8 cellular contexts compared by ENCODE assay signal in genomic region chr17:49230636-49231562, GRCh38. TPM values are rescaled to one million over a fixed set of nuclear protein-coding genes. Genes with fewer than 3 reads are reported as not detected.
DNase-seq lines count a peak whose midpoint lies in the region; ATAC-seq and TF ChIP-seq lines count a peak whose summit lies in the region.

Gene PHOSPHO1 (minus strand): TSS chr17:49230787. CDS start chr17:49226691, 4,096 bp downstream.

- H3K27ac Mint-ChIP-seq in activated CD4-positive, alpha-beta T cell treated with anti-CD3 and anti-CD28 coated beads, Interleukin-2, amount 10 ng/mL, durations not matched to agents 24 days and 14 days = no peak within 1 kb of the TSS
- peak within 1 kb of the TSS; percentile 66 for H3K27ac Mint-ChIP-seq in dendritic cell treated with granulocyte-macrophage colony-stimulating factor and Interleukin-4, amounts not matched to agents 40 ng/mL and 50 ng/mL, for 4 days

- H3K9me3 Mint-ChIP-seq in activated CD4-positive, alpha-beta T cell treated with anti-CD3 and anti-CD28 coated beads, Interleukin-2, amount 10 ng/mL, durations not matched to agents 24 days and 14 days = no peaks in the 10 kb centered on the region
- H3K9me3 Mint-ChIP-seq in dendritic cell treated with granulocyte-macrophage colony-stimulating factor and Interleukin-4, amounts not matched to agents 40 ng/mL and 50 ng/mL, for 4 days = no peaks in the 10 kb centered on the region

- H3K79me2 ChIP-seq in ACC112 (ENCODE audit: control insufficient read depth, insufficient read depth, low read length, unreplicated experiment) = no peaks in the 10 kb centered on the region

- H3K9me3 ChIP-seq in right lobe of liver = no peaks in the 10 kb centered on the region

- no peak for TF ChIP-seq CTCF in right lobe of liver (IDR thresholded peaks at IDR 0.05)

- H3K4me1 ChIP-seq in ACC112 (ENCODE audit: control insufficient read depth, insufficient read depth, low read length, unreplicated experiment) (peaks cover 4% of the 10 kb centered on the region), right lobe of liver (peaks cover 0 to 11% (median 0%) of the 10 kb centered on the region in 4 donors)

- H3K36me3 Mint-ChIP-seq in activated CD4-positive, alpha-beta T cell treated with anti-CD3 and anti-CD28 coated beads, Interleukin-2, amount 10 ng/mL, durations not matched to agents 24 days and 14 days (ENCODE audit: low read depth) = peaks cover 3% of the 10 kb centered on the region
- peaks cover 5% of the 10 kb centered on the region for H3K36me3 Mint-ChIP-seq in dendritic cell treated with granulocyte-macrophage colony-stimulating factor and Interleukin-4, amounts not matched to agents 40 ng/mL and 50 ng/mL, for 4 days (ENCODE audit: low read depth)

- H3K4me1 Mint-ChIP-seq in activated CD4-positive, alpha-beta T cell treated with anti-CD3 and anti-CD28 coated beads, Interleukin-2, amount 10 ng/mL, durations not matched to agents 24 days and 14 days = peaks cover 8% of the 10 kb centered on the region
- peaks cover 47% of the 10 kb centered on the region for H3K4me1 Mint-ChIP-seq in dendritic cell treated with granulocyte-macrophage colony-stimulating factor and Interleukin-4, amounts not matched to agents 40 ng/mL and 50 ng/mL, for 4 days (ENCODE audit: low read depth)

- H3K27ac ChIP-seq in ACC112 (ENCODE audit: low read depth, low read length) (no peak within 1 kb of the TSS), right lobe of liver (peak within 1 kb of the TSS in 1 of 3 donors; percentile 40)

- DNase-seq in NCI-H460 (ENCODE audit: extremely low read depth, low read depth) (peak; percentile 48), right lobe of liver (peak; percentile 81 to 86 (median 85))
- peak; percentile 96 for DNase-seq in activated CD4-positive, alpha-beta T cell treated with anti-CD3 and anti-CD28 coated beads, Interleukin-2, amount 10 ng/mL, durations not matched to agents 24 days and 14 days
- DNase-seq in stimulated activated CD4-positive, alpha-beta T cell treated with anti-CD3 and anti-CD28 coated beads, Interleukin-4, amount 100 ng/mL, for 1 hour = peak; percentile 86

- no peak for TF ChIP-seq POLR2A in right lobe of liver (IDR thresholded peaks at IDR 0.05)

- H3K4me3 ChIP-seq in ACC112 (ENCODE audit: low read depth, low read length) (peak within 1 kb of the TSS; percentile 91), right lobe of liver (peak within 1 kb of the TSS; percentile 35 to 49 (median 41))

- WGBS in right lobe of liver (ENCODE audit: insufficient coverage, low coverage, low lambda C conversion rate, missing lambda C conversion rate) = 12% methylated on average over 14 of the region's 58 CpGs

- peaks cover 29% of the 10 kb centered on the region for H3K27me3 Mint-ChIP-seq in activated CD4-positive, alpha-beta T cell treated with anti-CD3 and anti-CD28 coated beads, Interleukin-2, amount 10 ng/mL, durations not matched to agents 24 days and 14 days
- H3K27me3 Mint-ChIP-seq in dendritic cell treated with granulocyte-macrophage colony-stimulating factor and Interleukin-4, amounts not matched to agents 40 ng/mL and 50 ng/mL, for 4 days = peaks cover 53% of the 10 kb centered on the region

- peak within 1 kb of the TSS; percentile 87 for H2AFZ ChIP-seq in ACC112 (ENCODE audit: low read length, unreplicated experiment)

- peak; percentile 90 for ATAC-seq in GM18867 (IDR thresholded peaks at IDR 0.05; ENCODE audit: unreplicated experiment)
- ATAC-seq in HG03135 (IDR thresholded peaks at IDR 0.05; ENCODE audit: unreplicated experiment) = peak; percentile 84
- ATAC-seq in right lobe of liver = peak; percentile 77 to 88 (median 84)

- H3K36me3 ChIP-seq in ACC112 (ENCODE audit: insufficient read depth, low read length) = no peaks in the 10 kb centered on the region
- H3K36me3 ChIP-seq in right lobe of liver = no peaks in the 10 kb centered on the region

- H3K27me3 ChIP-seq in ACC112 (ENCODE audit: insufficient read depth, low read length) = peaks cover 19% of the 10 kb centered on the region
- no peaks in the 10 kb centered on the region for H3K27me3 ChIP-seq in right lobe of liver

- peak within 1 kb of the TSS; percentile 84 for H3K4me3 Mint-ChIP-seq in activated CD4-positive, alpha-beta T cell treated with anti-CD3 and anti-CD28 coated beads, Interleukin-2, amount 10 ng/mL, durations not matched to agents 24 days and 14 days
- H3K4me3 Mint-ChIP-seq in dendritic cell treated with granulocyte-macrophage colony-stimulating factor and Interleukin-4, amounts not matched to agents 40 ng/mL and 50 ng/mL, for 4 days = peak within 1 kb of the TSS; percentile 83

- intact Hi-C loops in activated CD4-positive, alpha-beta T cell treated with anti-CD3 and anti-CD28 coated beads, Interleukin-2, amount 10 ng/mL, durations not matched to agents 24 days and 14 days (cut with micrococcal nuclease) = loop anchor here (2.0 kb wide), 2 partner anchors 20 to 30 kb away; partner anchors contain the start of genes ABI3 and GNGT2
- intact Hi-C loops in dendritic cell treated with granulocyte-macrophage colony-stimulating factor and Interleukin-4, amounts not matched to agents 40 ng/mL and 50 ng/mL, for 4 days (cut with micrococcal nuclease) = no loop called here
- intact Hi-C loops in right lobe of liver (cut with DNase I) = no loop called here

RNA-seq across cellular contexts. Expression of gene PHOSPHO1, which starts in this region (rescaled TPM):
- total RNA-seq in NCI-H460 (2014; rRNA removed; shearing (Covaris generic)) = not detected in 2 replicates
- polyA plus RNA-seq in NCI-H460 (2014; cell fraction: nucleus; rRNA removed) = not detected in 2 replicates
- 0.09 TPM in 1 of 2 replicates, not detected in the other for total RNA-seq in activated CD4-positive, alpha-beta T cell treated with anti-CD3 and anti-CD28 coated beads, Interleukin-2, amount 10 ng/mL, durations not matched to agents 24 days and 14 days
- total RNA-seq in right lobe of liver = under 1 TPM in 4 of 6 experiments, not detected in 2; 0.16 to 0.71 (median 0.41) TPM

Comparison
In these comparisons a context has a peak if more than half of its experiments do, and no peak if none do; other contexts are left out.
1. Peak in DNase-seq in NCI-H460; RNA of the gene not detected or under 1 TPM.
2. Peak in DNase-seq in activated CD4-positive, alpha-beta T cell treated with anti-CD3 and anti-CD28 coated beads, Interleukin-2, amount 10 ng/mL, durations not matched to agents 24 days and 14 days; RNA of the gene not detected or under 1 TPM.
3. Peak in DNase-seq, ATAC-seq and H3K4me3 ChIP-seq in right lobe of liver; RNA of the gene not detected or under 1 TPM.